18 cellular contexts compared by ENCODE assay signal in genomic region chr6:156434795-156435190, GRCh38.
"Had no signal": no experiment of that assay in that cellular context is flagged by ENCODE, and none has a peak within 500 bp of the region (broad histone marks: within the 10 kb centered on the region; RNA-seq: fewer than 3 reads in every experiment).

No MANE protein-coding gene starts in this region.

- H3K9me3 ChIP-seq: gastrocnemius medialis, testis, tibial nerve had no signal

- H3K4me3 ChIP-seq: dorsolateral prefrontal cortex, gastrocnemius medialis, heart right ventricle, testis, tibial nerve had no signal

- H3K36me3 ChIP-seq: gastrocnemius medialis, heart right ventricle, tibial nerve had no signal

- ATAC-seq: gastrocnemius medialis; heart right ventricle; left lobe of liver; natural killer cell; sciatic nerve; stimulated activated naive B cell treated with anti-CD40 and anti-IgM and Interleukin-4, amounts not matched to agents 10 μg/mL and 1 μg/mL and 100 μg/mL, for 72 hours; stimulated activated naive CD8-positive, alpha-beta T cell treated with anti-CD3 and anti-CD28 coated beads, Interleukin-15, amount 100 ng/mL, for 72 hours had no signal

- DNase-seq: cortex of kidney; dorsolateral prefrontal cortex; effector CD8-positive, alpha-beta T cell; gastrocnemius medialis; heart right ventricle; hypothalamus; kidney glomerular epithelial cell; mammary epithelial cell; natural killer cell; posterior cingulate gyrus; stimulated activated CD4-positive, alpha-beta T cell treated with anti-CD3 and anti-CD28 coated beads, Interleukin-2, amount 100 ng/mL, for 24 hours; stimulated activated CD4-positive, alpha-beta T cell treated with anti-CD3 and anti-CD28 coated beads, Interleukin-4, amount 100 ng/mL, for 4 hours; stimulated activated naive B cell treated with anti-CD40 and anti-IgM and Interleukin-4, amounts not matched to agents 10 μg/mL and 1 μg/mL and 100 μg/mL, for 72 hours; stimulated activated naive CD8-positive, alpha-beta T cell treated with anti-CD3 and anti-CD28 coated beads, Interleukin-15, amount 100 ng/mL, for 72 hours; testis had no signal

- H3K4me1 ChIP-seq: gastrocnemius medialis, heart right ventricle, testis, tibial nerve had no signal
